18 cellular contexts compared by ENCODE assay signal in the genomic region with DNA sequence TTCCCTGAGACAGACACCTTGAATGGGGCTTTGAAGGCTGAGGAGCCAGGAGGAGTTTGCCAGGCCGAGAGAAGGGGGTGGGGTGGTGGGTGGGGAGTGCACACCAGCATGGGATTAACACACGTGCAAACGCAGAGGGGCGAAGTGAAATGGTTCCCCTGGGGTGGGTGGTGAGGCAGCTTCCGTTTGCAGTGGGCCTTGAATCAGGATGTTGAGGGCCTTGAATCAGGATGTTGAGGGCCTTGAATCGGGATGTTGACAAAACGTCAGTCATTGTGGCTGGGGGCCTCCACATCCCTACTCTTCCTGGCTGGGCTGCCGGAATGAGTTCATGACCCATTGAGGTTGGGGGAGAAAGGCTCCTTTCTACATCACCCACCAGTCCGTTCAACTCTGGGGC. TPM values are rescaled to one million over a fixed set of nuclear protein-coding genes. Genes with fewer than 3 reads are reported as not detected.
DNase-seq lines count a peak whose midpoint lies in the region; ATAC-seq and TF ChIP-seq lines count a peak whose summit lies in the region.
"Had no signal": no experiment of that assay in that cellular context is flagged by ENCODE, and none has a peak within 500 bp of the region (broad histone marks: within the 10 kb centered on the region; RNA-seq: fewer than 3 reads in every experiment).

No MANE protein-coding gene starts in this region.

- no peak overlapping the region for H3K4me3 Mint-ChIP-seq in activated naive CD4-positive, alpha-beta T cell treated with anti-CD3 and anti-CD28 coated beads for 36 hours
- no peak overlapping the region for H3K4me3 Mint-ChIP-seq in endothelial cell (ENCODE audit: unreplicated experiment)
- H3K4me3 Mint-ChIP-seq: neural progenitor cell had no signal

- intact Hi-C loops in activated naive CD4-positive, alpha-beta T cell treated with anti-CD3 and anti-CD28 coated beads for 36 hours (cut with micrococcal nuclease) = loop anchor here (5.0 kb wide), 2 partner anchors 117 to 528 kb away; no protein-coding TSS in a partner anchor

- H3K27ac ChIP-seq in RWPE2 (ENCODE audit: poor library complexity, severe bottlenecking) (peak overlapping the region; percentile 45), substantia nigra (ENCODE audit: low read depth, low read length, poor library complexity, severe bottlenecking) (peak overlapping the region; percentile 98)
- H3K27ac ChIP-seq: neural progenitor cell had no signal

- H3K27me3 Mint-ChIP-seq in activated naive CD4-positive, alpha-beta T cell treated with anti-CD3 and anti-CD28 coated beads for 36 hours (ENCODE audit: low read depth) = no peaks in the 10 kb centered on the region
- H3K27me3 Mint-ChIP-seq in endothelial cell (ENCODE audit: unreplicated experiment) = peaks cover 9% of the 10 kb centered on the region

- H3K9me3 ChIP-seq in RWPE2 (ENCODE audit: severe bottlenecking) = no peaks in the 10 kb centered on the region
- H3K9me3 ChIP-seq: psoas muscle had no signal

- H3K4me1 Mint-ChIP-seq in activated naive CD4-positive, alpha-beta T cell treated with anti-CD3 and anti-CD28 coated beads for 36 hours (ENCODE audit: low read depth) = peaks cover 96% of the 10 kb centered on the region
- H3K4me1 Mint-ChIP-seq in endothelial cell (ENCODE audit: unreplicated experiment) = peaks cover 52% of the 10 kb centered on the region

- H3K36me3 ChIP-seq in RWPE2 (ENCODE audit: low read depth) = peaks cover 20% of the 10 kb centered on the region
- H3K36me3 ChIP-seq: neural progenitor cell had no signal

- ATAC-seq in activated naive CD4-positive, alpha-beta T cell treated with anti-CD3 and anti-CD28 coated beads, Interleukin-2, amount 50 U/mL, for 72 hours = no peak
- ATAC-seq in RWPE2 (ENCODE audit: low read depth) (no peak), HG02798 (IDR thresholded peaks at IDR 0.05; ENCODE audit: poor library complexity, unreplicated experiment) (no peak)
- ATAC-seq: psoas muscle had no signal

- TF ChIP-seq CTCF in RWPE2 (IDR thresholded peaks at IDR 0.05; ENCODE audit: poor library complexity, severe bottlenecking) (no peak), endothelial cell (IDR thresholded peaks at IDR 0.05; ENCODE audit: unreplicated experiment) (no peak)

- no peak overlapping the region for H3K4me3 ChIP-seq in RWPE2 (ENCODE audit: severe bottlenecking)
- H3K4me3 ChIP-seq: neural progenitor cell, psoas muscle had no signal

- no peaks in the 10 kb centered on the region for H3K27me3 ChIP-seq in RWPE2 (ENCODE audit: insufficient read depth, poor library complexity, severe bottlenecking)
- H3K27me3 ChIP-seq: neural progenitor cell had no signal

- no peak for DNase-seq in activated naive CD4-positive, alpha-beta T cell treated with anti-CD3 and anti-CD28 coated beads for 36 hours
- DNase-seq in activated naive CD4-positive, alpha-beta T cell treated with anti-CD3 and anti-CD28 coated beads, Interleukin-2, amount 50 U/mL, for 72 hours (ENCODE audit: low spot score in 2 of 2) = no peak
- DNase-seq in RWPE2 (ENCODE audit: low spot score) (no peak), endothelial cell (ENCODE audit: low spot score) (no peak), substantia nigra (lab: John Stamatoyannopoulos, UW) (no peak), dedifferentiated amniotic fluid mesenchymal stem cell (ENCODE audit: extremely low spot score) (no peak), kidney glomerular epithelial cell (lab: John Stamatoyannopoulos, UW) (no peak)
- DNase-seq: activated CD8-positive, alpha-beta memory T cell treated with anti-CD3 and anti-CD28 coated beads for 24 hours; EL; head of caudate nucleus; mesenchymal stem cell; NCI-H1694; NK-92 treated with Interleukin-12 subunit alpha and Interleukin-12 subunit beta, amount 100 ng/mL, for 24 hours; RPMI8226; SW 1271 had no signal

- CTCF ChIA-PET in activated naive CD4-positive, alpha-beta T cell treated with anti-CD3 and anti-CD28 coated beads for 36 hours (lab: Charles Lee) = no interaction called here

- H3K4me1 ChIP-seq in RWPE2 (ENCODE audit: insufficient read depth, poor library complexity, severe bottlenecking) = peaks cover 43% of the 10 kb centered on the region

- H3K36me3 Mint-ChIP-seq in activated naive CD4-positive, alpha-beta T cell treated with anti-CD3 and anti-CD28 coated beads for 36 hours (ENCODE audit: low read depth) = peaks cover 12% of the 10 kb centered on the region
- H3K36me3 Mint-ChIP-seq in activated naive CD4-positive, alpha-beta T cell treated with anti-CD3 and anti-CD28 coated beads, Interleukin-2, amount 50 U/mL, for 72 hours = peaks cover 0 to 5% of the 10 kb centered on the region in 2 donors
- peaks cover 5% of the 10 kb centered on the region for H3K36me3 Mint-ChIP-seq in endothelial cell (ENCODE audit: low read depth, unreplicated experiment)

- H3K27ac Mint-ChIP-seq in activated naive CD4-positive, alpha-beta T cell treated with anti-CD3 and anti-CD28 coated beads for 36 hours = peak overlapping the region; percentile 96
- no peak overlapping the region for H3K27ac Mint-ChIP-seq in activated naive CD4-positive, alpha-beta T cell treated with anti-CD3 and anti-CD28 coated beads, Interleukin-2, amount 50 U/mL, for 72 hours
- H3K27ac Mint-ChIP-seq in endothelial cell (ENCODE audit: unreplicated experiment) = peak overlapping the region; percentile 84
- H3K27ac Mint-ChIP-seq: neural progenitor cell had no signal

- H3K9me3 Mint-ChIP-seq in activated naive CD4-positive, alpha-beta T cell treated with anti-CD3 and anti-CD28 coated beads for 36 hours = no peaks in the 10 kb centered on the region
- no peaks in the 10 kb centered on the region for H3K9me3 Mint-ChIP-seq in activated naive CD4-positive, alpha-beta T cell treated with anti-CD3 and anti-CD28 coated beads, Interleukin-2, amount 50 U/mL, for 72 hours
- no peaks in the 10 kb centered on the region for H3K9me3 Mint-ChIP-seq in endothelial cell (ENCODE audit: unreplicated experiment)
- H3K9me3 Mint-ChIP-seq: neural progenitor cell had no signal

RNA-seq across cellular contexts. Expression of gene LDLRAP1, which starts 16.6 kb away (rescaled TPM):
- total RNA-seq in activated naive CD4-positive, alpha-beta T cell treated with anti-CD3 and anti-CD28 coated beads for 36 hours = 10 to 100 TPM; 19.1 to 19.7 TPM
- 10 to 100 TPM; 17.2 to 29.2 TPM for total RNA-seq in activated naive CD4-positive, alpha-beta T cell treated with anti-CD3 and anti-CD28 coated beads, Interleukin-2, amount 50 U/mL, for 72 hours
- total RNA-seq in endothelial cell (ENCODE audit: unreplicated experiment) = 23.5 TPM

RNA-seq across cellular contexts. Expression of gene MAN1C1, which starts 56.6 kb away (rescaled TPM):
- 1 to 10 TPM; 4.9 to 6.3 TPM for total RNA-seq in activated naive CD4-positive, alpha-beta T cell treated with anti-CD3 and anti-CD28 coated beads for 36 hours
- total RNA-seq in activated naive CD4-positive, alpha-beta T cell treated with anti-CD3 and anti-CD28 coated beads, Interleukin-2, amount 50 U/mL, for 72 hours = 10 to 100 TPM in 1 of 2 donors, 1 to 10 TPM in 1; 8.8 to 15.3 TPM
- 29.1 TPM for total RNA-seq in endothelial cell (ENCODE audit: unreplicated experiment)

Comparison
In these comparisons a context has a peak if more than half of its experiments do, and no peak if none do; other contexts are left out.
1. H3K27ac Mint-ChIP-seq: peak in activated naive CD4-positive, alpha-beta T cell treated with anti-CD3 and anti-CD28 coated beads for 36 hours (single experiment) and endothelial cell (single experiment); none in activated naive CD4-positive, alpha-beta T cell treated with anti-CD3 and anti-CD28 coated beads, Interleukin-2, amount 50 U/mL, for 72 hours (0 of 2).